Comparison of ENCODE assay signal across 8 cellular contexts in genomic region chr7:142384508-142384922, GRCh38.
A peak's percentile ranks its signal among the peaks of the same experiment; 100 is the strongest.
DNase-seq lines count a peak whose midpoint lies in the region; ATAC-seq and TF ChIP-seq lines count a peak whose summit lies in the region.

No MANE protein-coding gene starts in this region.

- H3K9me3 ChIP-seq in SJCRH30 (replicated peaks) = no peaks in the 10 kb centered on the region

- ATAC-seq in Right ventricle myocardium superior (ENCODE audit: poor library complexity) (peak; percentile 47), Right ventricle myocardium inferior (no peak), GM21737 (IDR thresholded peaks at IDR 0.05; ENCODE audit: unreplicated experiment) (no peak)

- no peaks in the 10 kb centered on the region for H3K27me3 ChIP-seq in SJCRH30

- no peak for TF ChIP-seq CTCF in GM10266 (IDR thresholded peaks at IDR 0.05; ENCODE audit: control insufficient read depth, insufficient read depth, low read depth, missing control alignments)

- H3K4me3 ChIP-seq in SJCRH30 = peak overlapping the region; percentile 21

- intact Hi-C loops in Right ventricle myocardium superior (cut with DNase I) = no loop called here
- intact Hi-C loops in Right ventricle myocardium inferior (cut with DNase I) = no loop called here

- H3K4me1 ChIP-seq in SJCRH30 = peaks cover 35% of the 10 kb centered on the region

- H3K36me3 ChIP-seq in SJCRH30 = no peaks in the 10 kb centered on the region

- DNase-seq in Right ventricle myocardium superior = no peak
- DNase-seq in Right ventricle myocardium inferior (ENCODE audit: missing footprints) = no peak
- DNase-seq in SJCRH30 = peak in 1 of 2 experiments; percentile 56
- peak; percentile 40 for DNase-seq in dedifferentiated amniotic fluid mesenchymal stem cell (ENCODE audit: extremely low spot score)
- peak; percentile 37 to 53 for DNase-seq in stimulated activated CD8-positive, alpha-beta memory T cell treated with anti-CD3 and anti-CD28 coated beads, Interleukin-15, amount 100 ng/mL, for 48 hours (ENCODE audit: low read depth in 2 of 2)
- no peak for DNase-seq in GM10266 (ENCODE audit: extremely low spot score)
- no peak for DNase-seq in GM19240 (ENCODE audit: insufficient read length, low spot score)

- H3K27ac ChIP-seq in SJCRH30 = peak overlapping the region; percentile 9; the same call in 1 of the 2 replicates

Comparison
In these comparisons a context has a peak if more than half of its experiments do, and no peak if none do; other contexts are left out.
1. DNase-seq: peak in dedifferentiated amniotic fluid mesenchymal stem cell (single experiment) and stimulated activated CD8-positive, alpha-beta memory T cell treated with anti-CD3 and anti-CD28 coated beads, Interleukin-15, amount 100 ng/mL, for 48 hours (2 of 2); none in Right ventricle myocardium superior (single experiment), Right ventricle myocardium inferior (single experiment), GM10266 (single experiment) and GM19240 (single experiment).